Comparison of ENCODE assay signal across 8 cellular contexts in genomic region chr10:16436758-16437539, GRCh38. TPM values are rescaled to one million over a fixed set of nuclear protein-coding genes. Genes with fewer than 3 reads are reported as not detected.
DNase-seq lines count a peak whose midpoint lies in the region; ATAC-seq and TF ChIP-seq lines count a peak whose summit lies in the region.

A gene with protein sequence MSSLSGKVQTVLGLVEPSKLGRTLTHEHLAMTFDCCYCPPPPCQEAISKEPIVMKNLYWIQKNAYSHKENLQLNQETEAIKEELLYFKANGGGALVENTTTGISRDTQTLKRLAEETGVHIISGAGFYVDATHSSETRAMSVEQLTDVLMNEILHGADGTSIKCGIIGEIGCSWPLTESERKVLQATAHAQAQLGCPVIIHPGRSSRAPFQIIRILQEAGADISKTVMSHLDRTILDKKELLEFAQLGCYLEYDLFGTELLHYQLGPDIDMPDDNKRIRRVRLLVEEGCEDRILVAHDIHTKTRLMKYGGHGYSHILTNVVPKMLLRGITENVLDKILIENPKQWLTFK (plus strand): TSS chr10:16437010. CDS start chr10:16484385, 47,375 bp downstream.

- peak within 1 kb of the TSS; percentile 88 for H3K27ac Mint-ChIP-seq in activated T-helper 1 cell treated with anti-CD3 and anti-CD28 coated beads, Interleukin-12 subunit alpha, Interleukin-12 subunit beta, Interleukin-2, Interleukin-4 antibody, amounts not matched to agents 30 ng/mL and 10 ng/mL and 1 ng/mL, durations not matched to agents 14 hours and 24 hours and 36 hours
- peak within 1 kb of the TSS; percentile 88 to 97 (median 93) for H3K27ac Mint-ChIP-seq in naive thymus-derived CD8-positive, alpha-beta T cell
- H3K27ac Mint-ChIP-seq in stimulated activated naive B cell treated with anti-CD40 and anti-IgM and Interleukin-4, amounts not matched to agents 10 μg/mL and 1 μg/mL and 100 μg/mL, for 72 hours = peak within 1 kb of the TSS; percentile 98

- no peaks in the 10 kb centered on the region for H3K9me3 ChIP-seq in Peyer's patch

- H3K27me3 ChIP-seq in Peyer's patch = no peaks in the 10 kb centered on the region

- intact Hi-C loops in activated T-helper 1 cell treated with anti-CD3 and anti-CD28 coated beads, Interleukin-12 subunit alpha, Interleukin-12 subunit beta, Interleukin-2, Interleukin-4 antibody, amounts not matched to agents 30 ng/mL and 10 ng/mL and 1 ng/mL, durations not matched to agents 14 hours and 24 hours and 36 hours (cut with micrococcal nuclease) = loop anchor here (1.0 to 10.0 kb wide), 11 partner anchors 84 to 1205 kb away; partner anchors contain the start of genes C1QL3, MINDY3, RSU1 and STAM

- ATAC-seq in GM21737 (IDR thresholded peaks at IDR 0.05; ENCODE audit: unreplicated experiment) = peak; percentile 99
- ATAC-seq in naive thymus-derived CD8-positive, alpha-beta T cell = peak; percentile 95 to 96
- ATAC-seq in stimulated activated naive B cell treated with anti-CD40 and anti-IgM and Interleukin-4, amounts not matched to agents 10 μg/mL and 1 μg/mL and 100 μg/mL, for 72 hours (replicated peaks) = peak; percentile 99

- H3K27ac ChIP-seq in Peyer's patch = peak within 1 kb of the TSS; percentile 77 to 83 (median 80)

- H3K4me3 Mint-ChIP-seq in activated T-helper 1 cell treated with anti-CD3 and anti-CD28 coated beads, Interleukin-12 subunit alpha, Interleukin-12 subunit beta, Interleukin-2, Interleukin-4 antibody, amounts not matched to agents 30 ng/mL and 10 ng/mL and 1 ng/mL, durations not matched to agents 14 hours and 24 hours and 36 hours = peak within 1 kb of the TSS; percentile 88
- H3K4me3 Mint-ChIP-seq in naive thymus-derived CD8-positive, alpha-beta T cell = peak within 1 kb of the TSS; percentile 90 to 99 (median 93)
- H3K4me3 Mint-ChIP-seq in stimulated activated naive B cell treated with anti-CD40 and anti-IgM and Interleukin-4, amounts not matched to agents 10 μg/mL and 1 μg/mL and 100 μg/mL, for 72 hours = peak within 1 kb of the TSS; percentile 90 to 94

- H3K36me3 Mint-ChIP-seq in activated T-helper 1 cell treated with anti-CD3 and anti-CD28 coated beads, Interleukin-12 subunit alpha, Interleukin-12 subunit beta, Interleukin-2, Interleukin-4 antibody, amounts not matched to agents 30 ng/mL and 10 ng/mL and 1 ng/mL, durations not matched to agents 14 hours and 24 hours and 36 hours (ENCODE audit: low read depth) = peaks cover 5% of the 10 kb centered on the region
- H3K36me3 Mint-ChIP-seq in naive thymus-derived CD8-positive, alpha-beta T cell = peaks cover 4 to 27% (median 13%) of the 10 kb centered on the region in 3 donors
- H3K36me3 Mint-ChIP-seq in stimulated activated naive B cell treated with anti-CD40 and anti-IgM and Interleukin-4, amounts not matched to agents 10 μg/mL and 1 μg/mL and 100 μg/mL, for 72 hours = peaks cover 8 to 19% of the 10 kb centered on the region in 2 donors

- peaks cover 9% of the 10 kb centered on the region for H3K27me3 Mint-ChIP-seq in activated T-helper 1 cell treated with anti-CD3 and anti-CD28 coated beads, Interleukin-12 subunit alpha, Interleukin-12 subunit beta, Interleukin-2, Interleukin-4 antibody, amounts not matched to agents 30 ng/mL and 10 ng/mL and 1 ng/mL, durations not matched to agents 14 hours and 24 hours and 36 hours (ENCODE audit: insufficient read depth)
- H3K27me3 Mint-ChIP-seq in naive thymus-derived CD8-positive, alpha-beta T cell = no peaks in the 10 kb centered on the region
- peaks cover 0 to 5% of the 10 kb centered on the region in 2 donors for H3K27me3 Mint-ChIP-seq in stimulated activated naive B cell treated with anti-CD40 and anti-IgM and Interleukin-4, amounts not matched to agents 10 μg/mL and 1 μg/mL and 100 μg/mL, for 72 hours

- no peak for TF ChIP-seq CTCF in Peyer's patch (IDR thresholded peaks at IDR 0.05)

- peaks cover 40% of the 10 kb centered on the region for H3K4me1 Mint-ChIP-seq in activated T-helper 1 cell treated with anti-CD3 and anti-CD28 coated beads, Interleukin-12 subunit alpha, Interleukin-12 subunit beta, Interleukin-2, Interleukin-4 antibody, amounts not matched to agents 30 ng/mL and 10 ng/mL and 1 ng/mL, durations not matched to agents 14 hours and 24 hours and 36 hours (ENCODE audit: low read depth)
- H3K4me1 Mint-ChIP-seq in naive thymus-derived CD8-positive, alpha-beta T cell = peaks cover 21 to 50% (median 46%) of the 10 kb centered on the region in 4 donors
- peaks cover 20 to 25% of the 10 kb centered on the region in 2 donors for H3K4me1 Mint-ChIP-seq in stimulated activated naive B cell treated with anti-CD40 and anti-IgM and Interleukin-4, amounts not matched to agents 10 μg/mL and 1 μg/mL and 100 μg/mL, for 72 hours

- H3K4me3 ChIP-seq in Peyer's patch = peak within 1 kb of the TSS; percentile 53 to 84 (median 66)

- POLR2A ChIA-PET in naive thymus-derived CD8-positive, alpha-beta T cell (lab: Charles Lee) = interaction anchor here (0.7 to 2.3 kb wide), 6 partner anchors 9 to 987 kb away, joined by 3 to 9 read pairs (median 6); partner anchors contain the start of genes MINDY3 and RSU1

- peaks cover 0 to 11% (median 5%) of the 10 kb centered on the region in 4 donors for H3K4me1 ChIP-seq in Peyer's patch

- peaks cover 0 to 5% (median 0%) of the 10 kb centered on the region in 3 donors for H3K36me3 ChIP-seq in Peyer's patch

- H3K9me3 Mint-ChIP-seq in activated T-helper 1 cell treated with anti-CD3 and anti-CD28 coated beads, Interleukin-12 subunit alpha, Interleukin-12 subunit beta, Interleukin-2, Interleukin-4 antibody, amounts not matched to agents 30 ng/mL and 10 ng/mL and 1 ng/mL, durations not matched to agents 14 hours and 24 hours and 36 hours = no peaks in the 10 kb centered on the region
- H3K9me3 Mint-ChIP-seq in naive thymus-derived CD8-positive, alpha-beta T cell = no peaks in the 10 kb centered on the region
- H3K9me3 Mint-ChIP-seq in stimulated activated naive B cell treated with anti-CD40 and anti-IgM and Interleukin-4, amounts not matched to agents 10 μg/mL and 1 μg/mL and 100 μg/mL, for 72 hours = no peaks in the 10 kb centered on the region

- TF ChIP-seq POLR2A in Peyer's patch (IDR thresholded peaks at IDR 0.05) = peak; percentile 81 to 93

- DNase-seq in DMS79 (lab: John Stamatoyannopoulos, UW) = peak; percentile 36
- peak; percentile 96 for DNase-seq in KG1 (lab: John Stamatoyannopoulos, UW)
- peak; percentile 98 to 99 (median 99) for DNase-seq in Peyer's patch
- DNase-seq in activated T-helper 1 cell treated with anti-CD3 and anti-CD28 coated beads, Interleukin-12 subunit alpha, Interleukin-12 subunit beta, Interleukin-2, Interleukin-4 antibody, amounts not matched to agents 30 ng/mL and 10 ng/mL and 1 ng/mL, durations not matched to agents 14 hours and 24 hours and 36 hours (ENCODE audit: low spot score) = peak; percentile 98
- DNase-seq in fibroblast of gingiva (ENCODE audit: low read depth) = peak; percentile 92
- peak; percentile 93 to 97 (median 94) for DNase-seq in naive thymus-derived CD8-positive, alpha-beta T cell
- DNase-seq in stimulated activated naive B cell treated with anti-CD40 and anti-IgM and Interleukin-4, amounts not matched to agents 10 μg/mL and 1 μg/mL and 100 μg/mL, for 72 hours = peak; percentile 96

RNA-seq across cellular contexts. Expression of the gene that starts here (rescaled TPM):
- total RNA-seq in Peyer's patch = 10 to 100 TPM; 14.1 to 26.4 (median 23.4) TPM
- total RNA-seq in activated T-helper 1 cell treated with anti-CD3 and anti-CD28 coated beads, Interleukin-12 subunit alpha, Interleukin-12 subunit beta, Interleukin-2, Interleukin-4 antibody, amounts not matched to agents 30 ng/mL and 10 ng/mL and 1 ng/mL, durations not matched to agents 14 hours and 24 hours and 36 hours = 10.7 and 12.6 TPM in 2 replicates
- total RNA-seq in naive thymus-derived CD8-positive, alpha-beta T cell = 10 to 100 TPM; 19.6 to 21.1 TPM
- 10 to 100 TPM; 12.9 to 15.0 (median 14.5) TPM for polyA plus RNA-seq in naive thymus-derived CD8-positive, alpha-beta T cell

Comparison
In these comparisons a context has a peak if more than half of its experiments do, and no peak if none do; other contexts are left out.
1. Peak in every context shown above with its lines: DNase-seq, ATAC-seq, H3K4me3 ChIP-seq and H3K27ac ChIP-seq.
2. DNase-seq: peak in every context shown above with its lines; median percentile 99 in Peyer's patch; 98 in activated T-helper 1 cell treated with anti-CD3 and anti-CD28 coated beads, Interleukin-12 subunit alpha, Interleukin-12 subunit beta, Interleukin-2, Interleukin-4 antibody, amounts not matched to agents 30 ng/mL and 10 ng/mL and 1 ng/mL, durations not matched to agents 14 hours and 24 hours and 36 hours; 96 in KG1; 96 in stimulated activated naive B cell treated with anti-CD40 and anti-IgM and Interleukin-4, amounts not matched to agents 10 μg/mL and 1 μg/mL and 100 μg/mL, for 72 hours; 94 in naive thymus-derived CD8-positive, alpha-beta T cell; 92 in fibroblast of gingiva; 36 in DMS79.